Comparison of ENCODE assay signal across 8 cellular contexts in genomic region chr7:25851332-25852248, GRCh38.
DNase-seq lines count a peak whose midpoint lies in the region; ATAC-seq and TF ChIP-seq lines count a peak whose summit lies in the region.

No MANE protein-coding gene starts in this region.

- peak; percentile 20 to 82 (median 80) for TF ChIP-seq CTCF in Peyer's patch (IDR thresholded peaks at IDR 0.05)
- TF ChIP-seq CTCF in gastroesophageal sphincter (IDR thresholded peaks at IDR 0.05) = peak; percentile 89 to 96 (median 92)
- TF ChIP-seq CTCF in upper lobe of right lung (IDR thresholded peaks at IDR 0.05) = peak; percentile 83

- H3K4me1 ChIP-seq in BLaER1 (peaks cover 12% of the 10 kb centered on the region), Peyer's patch (peaks cover 6 to 30% (median 11%) of the 10 kb centered on the region in 4 donors), gastroesophageal sphincter (peaks cover 21 to 94% (median 33%) of the 10 kb centered on the region in 3 donors), neuron (ENCODE audit: insufficient read depth, low read length) (peaks cover 53% of the 10 kb centered on the region), upper lobe of right lung (peaks cover 42% of the 10 kb centered on the region)

- H3K27me3 ChIP-seq in BLaER1 (peaks cover 73% of the 10 kb centered on the region), Peyer's patch (peaks cover 0 to 8% of the 10 kb centered on the region in 2 donors), gastroesophageal sphincter (peaks cover 46% of the 10 kb centered on the region), neuron (ENCODE audit: insufficient read depth, low read length) (no peaks in the 10 kb centered on the region), upper lobe of right lung (peaks cover 73% of the 10 kb centered on the region)

- no peak for TF ChIP-seq EP300 in gastroesophageal sphincter (IDR thresholded peaks at IDR 0.05)

- H3K4me3 ChIP-seq in BLaER1 (peak overlapping the region; percentile 43; the same call in 1 of the 2 replicates), Peyer's patch (peak overlapping the region in 3 of 4 donors; percentile 16 to 41 (median 39)), gastroesophageal sphincter (peak overlapping the region in 1 of 2 donors; percentile 38), neuron (ENCODE audit: low read length) (no peak overlapping the region), upper lobe of right lung (no peak overlapping the region)

- peak overlapping the region; percentile 64 for H3K4me2 ChIP-seq in BLaER1

- H3K4me1 Mint-ChIP-seq in IgD-negative memory B cell = peaks cover 7 to 14% (median 8%) of the 10 kb centered on the region in 3 donors

- peaks cover 45% of the 10 kb centered on the region for H3K27me3 Mint-ChIP-seq in IgD-negative memory B cell

- H3K36me3 ChIP-seq in BLaER1 (no peaks in the 10 kb centered on the region), Peyer's patch (no peaks in the 10 kb centered on the region), gastroesophageal sphincter (no peaks in the 10 kb centered on the region), neuron (ENCODE audit: insufficient read depth, low read length) (no peaks in the 10 kb centered on the region), upper lobe of right lung (no peaks in the 10 kb centered on the region)

- peak overlapping the region; percentile 16 for H2AFZ ChIP-seq in neuron (ENCODE audit: low read depth, low read length)

- peaks cover 0 to 6% (median 0%) of the 10 kb centered on the region in 3 donors for H3K9me3 Mint-ChIP-seq in IgD-negative memory B cell

- no peak overlapping the region for H3K27ac ChIP-seq in BLaER1
- H3K27ac ChIP-seq in Peyer's patch = peak overlapping the region; percentile 52 to 87 (median 73)
- peak overlapping the region; percentile 37 to 94 (median 83) for H3K27ac ChIP-seq in gastroesophageal sphincter
- H3K27ac ChIP-seq in upper lobe of right lung = peak overlapping the region; percentile 26

- peak overlapping the region; percentile 93 to 97 (median 96) for H3K27ac Mint-ChIP-seq in IgD-negative memory B cell

- peaks cover 11% of the 10 kb centered on the region for H3K9me3 ChIP-seq in BLaER1
- no peaks in the 10 kb centered on the region for H3K9me3 ChIP-seq in Peyer's patch
- no peaks in the 10 kb centered on the region for H3K9me3 ChIP-seq in gastroesophageal sphincter
- H3K9me3 ChIP-seq in neuron (ENCODE audit: low read length) = no peaks in the 10 kb centered on the region
- H3K9me3 ChIP-seq in upper lobe of right lung = no peaks in the 10 kb centered on the region

- H3K4me3 Mint-ChIP-seq in IgD-negative memory B cell = peak overlapping the region; percentile 77 to 89 (median 82)

- no peak for TF ChIP-seq POLR2A in Peyer's patch (IDR thresholded peaks at IDR 0.05)
- no peak for TF ChIP-seq POLR2A in gastroesophageal sphincter (IDR thresholded peaks at IDR 0.05)

- 50 to 55% methylated on average over 19 to 22 of the region's 34 CpGs for WGBS in gastroesophageal sphincter (ENCODE audit: low coverage in 1 of 2), 2 donors

- ATAC-seq in gastroesophageal sphincter (peak; percentile 73), upper lobe of right lung (peak; percentile 91)

- no peak overlapping the region for H3K9ac ChIP-seq in BLaER1

- H3K36me3 Mint-ChIP-seq in IgD-negative memory B cell = no peaks in the 10 kb centered on the region

- DNase-seq in GM19238 (ENCODE audit: insufficient read length, low spot score) = peak; percentile 39
- DNase-seq in Peyer's patch = peak; percentile 63 to 91 (median 82)
- peak; percentile 80 for DNase-seq in activated effector memory CD4-positive, alpha-beta T cell treated with anti-CD3 and anti-CD28 coated beads, Interleukin-2, amount 50 U/mL, for 16 hours
- peak; percentile 86 for DNase-seq in upper lobe of right lung

- intact Hi-C loops in upper lobe of right lung (cut with DNase I) = loop anchor here (5.0 kb wide), 1 partner anchor 459 kb away; no protein-coding TSS in a partner anchor

- peaks cover 53% of the 10 kb centered on the region for H4K20me1 ChIP-seq in BLaER1

Comparison
In these comparisons a context has a peak if more than half of its experiments do, and no peak if none do; other contexts are left out.
1. H3K4me3 ChIP-seq: peak in BLaER1 (single experiment) and Peyer's patch (3 of 4); none in neuron (single experiment) and upper lobe of right lung (single experiment).
2. Peak in every context shown above with its lines, with median percentiles within 50 percentile points of each other: DNase-seq and CTCF ChIP-seq.